Comparison of ENCODE assay signal across 10 cellular contexts in genomic region chr7:148696787-148697186, GRCh38. TPM values are rescaled to one million over a fixed set of nuclear protein-coding genes. Genes with fewer than 3 reads are reported as not detected.
DNase-seq lines count a peak whose midpoint lies in the region; ATAC-seq and TF ChIP-seq lines count a peak whose summit lies in the region.
"Had no signal": no experiment of that assay in that cellular context is flagged by ENCODE, and none has a peak within 500 bp of the region (broad histone marks: within the 10 kb centered on the region; RNA-seq: fewer than 3 reads in every experiment).

No MANE protein-coding gene starts in this region.

- H3K9me3 ChIP-seq in T-helper 17 cell (ENCODE audit: control insufficient read depth, low read length, poor library complexity, severe bottlenecking) (peaks cover 3% of the 10 kb centered on the region), lower lobe of right lung (no peaks in the 10 kb centered on the region), thyroid gland (no peaks in the 10 kb centered on the region), neuronal stem cell (replicated peaks in 1 of 2; ENCODE audit: control insufficient read depth in 2 of 2, insufficient read depth in 1 of 2, low read depth in 1 of 2, low read length in 2 of 2) (no peaks in the 10 kb centered on the region)

- H4K91ac ChIP-seq in neuronal stem cell (ENCODE audit: low read depth, low read length, poor library complexity), result no peak overlapping the region

- no peaks in the 10 kb centered on the region for H3K27me3 Mint-ChIP-seq in activated T-cell treated with anti-CD3 and anti-CD28 coated beads, Interleukin-2, amount 50 U/mL, for 4 hours (ENCODE audit: low read depth)
- no peaks in the 10 kb centered on the region for H3K27me3 Mint-ChIP-seq in T-helper 17 cell
- H3K27me3 Mint-ChIP-seq: stimulated activated naive B cell treated with anti-CD40 and anti-IgM and Interleukin-4, amounts not matched to agents 10 μg/mL and 1 μg/mL and 100 μg/mL, for 72 hours had no signal

- peak overlapping the region; percentile 20 for H3K4me3 Mint-ChIP-seq in activated T-cell treated with anti-CD3 and anti-CD28 coated beads, Interleukin-2, amount 50 U/mL, for 4 hours
- peak overlapping the region; percentile 22 for H3K4me3 Mint-ChIP-seq in T-helper 17 cell

- intact Hi-C loops in lower lobe of right lung (cut with DNase I), result no loop called here
- intact Hi-C loops in thyroid gland (cut with DNase I), result loop anchor here (10.0 kb wide), 1 partner anchor 188 kb away; the partner anchor contains the start of gene EZH2

- H3K27ac ChIP-seq in lower lobe of right lung (peak overlapping the region; percentile 98), thyroid gland (peak overlapping the region in 2 of 3 donors; percentile 95 to 97), neuronal stem cell (replicated peaks; ENCODE audit: low read length) (no peak overlapping the region)

- no peak overlapping the region for H2BK15ac ChIP-seq in neuronal stem cell (ENCODE audit: low read length)

- H3K27ac Mint-ChIP-seq in T-helper 17 cell, result peak overlapping the region; percentile 91

- H3K36me3 ChIP-seq in lower lobe of right lung (no peaks in the 10 kb centered on the region), thyroid gland (no peaks in the 10 kb centered on the region), neuronal stem cell (replicated peaks in 1 of 2; ENCODE audit: control insufficient read depth in 2 of 2, insufficient read depth in 2 of 2, low read length in 2 of 2) (no peaks in the 10 kb centered on the region)

- no peak overlapping the region for H2BK120ac ChIP-seq in neuronal stem cell (ENCODE audit: low read depth, low read length)

- H3K4me2 ChIP-seq in neuronal stem cell (ENCODE audit: insufficient read depth, low read length, poor library complexity, severe bottlenecking), result no peak overlapping the region

- no peak overlapping the region for H2AK5ac ChIP-seq in neuronal stem cell (ENCODE audit: low read depth, low read length)

- WGBS in thyroid gland, 2 donors, result 94% methylated on average over 5 of the region's 5 CpGs
- no CpG with 5 or more reads among the region's 5 CpGs for WGBS in neuronal stem cell (ENCODE audit: extremely low coverage in 2 of 2, insufficient read length in 2 of 2, insufficient replicate concordance in 1 of 2), 2 donors

- no peak overlapping the region for H2AFZ ChIP-seq in neuronal stem cell (ENCODE audit: low read length)

- H3K4ac ChIP-seq in neuronal stem cell (ENCODE audit: low read length), result no peak overlapping the region

- no peak for TF ChIP-seq POLR2A in thyroid gland (IDR thresholded peaks at IDR 0.05)

- H2BK12ac ChIP-seq in neuronal stem cell (ENCODE audit: low read length), result no peak overlapping the region

- no peak overlapping the region for H2BK5ac ChIP-seq in neuronal stem cell (ENCODE audit: low read length)

- H3K4me1 Mint-ChIP-seq in activated T-cell treated with anti-CD3 and anti-CD28 coated beads, Interleukin-2, amount 50 U/mL, for 4 hours (ENCODE audit: low read depth), result peaks cover 43% of the 10 kb centered on the region
- H3K4me1 Mint-ChIP-seq in T-helper 17 cell, result peaks cover 34% of the 10 kb centered on the region

- no peak overlapping the region for H3K23ac ChIP-seq in neuronal stem cell (ENCODE audit: low read depth, low read length, poor library complexity)

- no peak for TF ChIP-seq CTCF in lower lobe of right lung (IDR thresholded peaks at IDR 0.05)
- no peak for TF ChIP-seq CTCF in thyroid gland (IDR thresholded peaks at IDR 0.05)

- peaks cover 3% of the 10 kb centered on the region for H3K36me3 Mint-ChIP-seq in activated T-cell treated with anti-CD3 and anti-CD28 coated beads, Interleukin-2, amount 50 U/mL, for 4 hours (ENCODE audit: insufficient read depth)
- peaks cover 2% of the 10 kb centered on the region for H3K36me3 Mint-ChIP-seq in T-helper 17 cell (ENCODE audit: low read depth)

- no peak overlapping the region for H3K14ac ChIP-seq in neuronal stem cell (ENCODE audit: low read length)

- peaks cover 7% of the 10 kb centered on the region for H3K79me1 ChIP-seq in neuronal stem cell (ENCODE audit: low read depth, low read length)

- H3K9me3 Mint-ChIP-seq in activated T-cell treated with anti-CD3 and anti-CD28 coated beads, Interleukin-2, amount 50 U/mL, for 4 hours, result no peaks in the 10 kb centered on the region
- H3K9me3 Mint-ChIP-seq: stimulated activated naive B cell treated with anti-CD40 and anti-IgM and Interleukin-4, amounts not matched to agents 10 μg/mL and 1 μg/mL and 100 μg/mL, for 72 hours had no signal

- no peak overlapping the region for H3K18ac ChIP-seq in neuronal stem cell (ENCODE audit: low read length)

- DNase-seq in activated T-cell treated with anti-CD3 and anti-CD28 coated beads, Interleukin-2, amount 50 U/mL, for 4 hours, result no peak
- DNase-seq in activated T-cell treated with anti-CD3 and anti-CD28 coated beads, Interleukin-2, amount 50 U/mL, for 1 hour, result no peak
- no peak for DNase-seq in T-helper 17 cell
- no peak for DNase-seq in lower lobe of right lung
- no peak for DNase-seq in thyroid gland
- no peak for DNase-seq in nucleus accumbens (lab: John Stamatoyannopoulos, UW)
- no peak for DNase-seq in neuronal stem cell (ENCODE audit: low spot score)
- DNase-seq: NCI-H1048 had no signal

- H3K4me3 ChIP-seq in lower lobe of right lung (no peak overlapping the region), thyroid gland (replicated peaks in 1 of 3) (no peak overlapping the region), neuronal stem cell (ENCODE audit: low read length in 2 of 2) (no peak overlapping the region)

- no peak overlapping the region for H3K9ac ChIP-seq in neuronal stem cell (ENCODE audit: low read depth, low read length, poor library complexity)

- H3K4me1 ChIP-seq in lower lobe of right lung (peaks cover 19% of the 10 kb centered on the region), thyroid gland (peaks cover 16% of the 10 kb centered on the region in 2 donors), neuronal stem cell (ENCODE audit: control insufficient read depth in 2 of 2, insufficient read depth in 1 of 2, low read depth in 1 of 2, low read length in 2 of 2) (peaks cover 11 to 16% of the 10 kb centered on the region in 2 donors)

- H4K8ac ChIP-seq in neuronal stem cell (ENCODE audit: low read depth, low read length), result no peak overlapping the region

- ATAC-seq in activated T-cell treated with anti-CD3 and anti-CD28 coated beads, Interleukin-2, amount 50 U/mL, for 4 hours, result no peak
- ATAC-seq in T-helper 17 cell (no peak), lower lobe of right lung (no peak), HG03196 (IDR thresholded peaks at IDR 0.05; ENCODE audit: unreplicated experiment) (no peak)

- no peaks in the 10 kb centered on the region for H3K27me3 ChIP-seq in lower lobe of right lung (ENCODE audit: low read depth)
- H3K27me3 ChIP-seq in thyroid gland, result no peaks in the 10 kb centered on the region
- no peaks in the 10 kb centered on the region for H3K27me3 ChIP-seq in neuronal stem cell (ENCODE audit: control insufficient read depth in 3 of 3, insufficient read depth in 3 of 3, low read depth in 1 of 3, low read length in 3 of 3)

RNA-seq across cellular contexts. Expression of gene CUL1, which starts 1.9 kb away (rescaled TPM):
- 10 to 100 TPM; 75.2 to 83.7 (median 75.4) TPM for total RNA-seq in activated T-cell treated with anti-CD3 and anti-CD28 coated beads, Interleukin-2, amount 50 U/mL, for 4 hours
- total RNA-seq in T-helper 17 cell (10 to 100 TPM; 39.7 to 41.4 TPM), lower lobe of right lung (47.5 TPM), thyroid gland (10 to 100 TPM; 51.3 to 53.4 (median 52.9) TPM)
- polyA plus RNA-seq in neuronal stem cell (2013, experiment 1 of 2), result 45.2 TPM
- polyA plus RNA-seq in neuronal stem cell (2013, experiment 2 of 2), result 44.5 TPM
